8 cellular contexts compared by ENCODE assay signal in genomic region chr3:195989200-195989920, GRCh38.
DNase-seq lines count a peak whose midpoint lies in the region; ATAC-seq, FAIRE-seq and TF ChIP-seq lines count a peak whose summit lies in the region.
"Not testable (repeated sequence)": the region's sequence is repeated elsewhere in the genome, so short reads cannot be mapped to it uniquely, and the experiment has no call there.

No MANE protein-coding gene starts in this region.

- POLR2A ChIA-PET in K562 (lab: Yijun Ruan, JAX), result not testable (repeated sequence)

- H3K27me3 ChIP-seq in K562 (ENCODE audit: control insufficient read depth in 2 of 2, insufficient read depth in 2 of 2, low read length in 2 of 2); left ventricle myocardium inferior (ENCODE audit: low read depth); neural progenitor cell; thoracic aorta (replicated peaks; ENCODE audit: insufficient read depth): not testable (repeated sequence)

- CTCF ChIA-PET in K562 (lab: Yijun Ruan, JAX; ENCODE audit: low intra/inter-chr PET ratio), result not testable (repeated sequence)

- TF ChIP-seq POLR2A in K562 (conservative IDR thresholded peaks at IDR 0.05), result not testable (repeated sequence)

- not testable (repeated sequence) for H3K36me3 ChIP-seq in K562 (ENCODE audit: control insufficient read depth, insufficient read depth, low read length); left ventricle myocardium inferior; neural progenitor cell; thoracic aorta

- H3K27me3 Mint-ChIP-seq in neural progenitor cell (ENCODE audit: insufficient read depth, low read depth), result not testable (repeated sequence)

- H3K9ac ChIP-seq in K562 (ENCODE audit: insufficient read depth in 1 of 2, low read depth in 2 of 2, low read length in 2 of 2) (peak overlapping the region in 1 of 2 experiments; percentile 85; a peak in 2 of 4 replicates), neural progenitor cell (peak overlapping the region; percentile 55)

- not testable (repeated sequence) for H4K20me1 ChIP-seq in K562 (replicated peaks; ENCODE audit: control insufficient read depth, insufficient read depth, low read length); neural progenitor cell (ENCODE audit: low read depth)

- TF ChIP-seq EP300 in K562 (IDR thresholded peaks at IDR 0.05; ENCODE audit: low read length), result not testable (repeated sequence)

- not testable (repeated sequence) for H3K4me1 ChIP-seq in K562 (replicated peaks in 1 of 2; ENCODE audit: control insufficient read depth in 2 of 2, insufficient read depth in 2 of 2, low read length in 2 of 2); neural progenitor cell; thoracic aorta (ENCODE audit: control insufficient read depth in 1 of 2, low read depth in 2 of 2)
- peaks cover 12% of the 10 kb centered on the region for H3K4me1 ChIP-seq in left ventricle myocardium inferior

- DNase-seq in GM12864 (ENCODE audit: low read depth); thoracic aorta (ENCODE audit: low spot score): not testable (repeated sequence)
- peak in 1 of 4 experiments; percentile 35 for DNase-seq in K562 (ENCODE audit: extremely low read depth in 1 of 4, low spot score in 3 of 4)
- peak; percentile 70 for DNase-seq in left ventricle myocardium inferior
- peak; percentile 47 for DNase-seq in neural progenitor cell (ENCODE audit: low spot score)

- not testable (repeated sequence) for H3F3A ChIP-seq in neural progenitor cell (ENCODE audit: low read depth)

- BruUV-seq in K562 (replicated peaks; lab: Mats Ljungman, UMichigan), result TSS peak; percentile 68

- intact Hi-C loops in K562 (cut with micrococcal nuclease); left ventricle myocardium inferior (cut with micrococcal nuclease): not testable (repeated sequence)

- WGBS in K562 (ENCODE audit: insufficient coverage, low coverage, missing lambda C conversion rate), result under 1% methylated on average over 17 of the region's 46 CpGs

- in situ Hi-C loops in K562 (cut with MboI), result not testable (repeated sequence)

- not testable (repeated sequence) for FAIRE-seq in K562 (lab: Jason Lieb, UNC)

- not testable (repeated sequence) for H3K27ac Mint-ChIP-seq in neural progenitor cell

- not testable (repeated sequence) for H3K9me1 ChIP-seq in K562 (ENCODE audit: control insufficient read depth, insufficient read depth, low read length)

- H3K79me2 ChIP-seq in K562 (ENCODE audit: control insufficient read depth, insufficient read depth, low read length) (peaks cover 12% of the 10 kb centered on the region), neural progenitor cell (ENCODE audit: low read depth) (peaks cover 22% of the 10 kb centered on the region)

- not testable (repeated sequence) for H3K4me1 Mint-ChIP-seq in neural progenitor cell

- H3K4me3 Mint-ChIP-seq in neural progenitor cell, result peak overlapping the region; percentile 81

- ATAC-seq in GM21825 (IDR thresholded peaks at IDR 0.05; ENCODE audit: unreplicated experiment), result peak; percentile 47
- ATAC-seq in HG03460 (IDR thresholded peaks at IDR 0.05; ENCODE audit: unreplicated experiment), result peak; percentile 42
- peak; percentile 70 for ATAC-seq in K562
- ATAC-seq in thoracic aorta (ENCODE audit: insufficient number of reproducible peaks, low FRiP score, low read depth), result peak; percentile 65

- H2AFZ ChIP-seq in K562 (ENCODE audit: low read depth, low read length); neural progenitor cell (replicated peaks): not testable (repeated sequence)

- not testable (repeated sequence) for H3K27ac ChIP-seq in K562 (ENCODE audit: extremely low read depth, low read depth, low read length); neural progenitor cell
- H3K27ac ChIP-seq in left ventricle myocardium inferior (replicated peaks) (peak overlapping the region; percentile 92), thoracic aorta (peak overlapping the region in 1 of 2 donors; percentile 85)

- H3K4me2 ChIP-seq in K562 (ENCODE audit: insufficient read depth, low read length), result not testable (repeated sequence)
- peak overlapping the region; percentile 71 for H3K4me2 ChIP-seq in neural progenitor cell

- H3K36me3 Mint-ChIP-seq in neural progenitor cell, result not testable (repeated sequence)

- not testable (repeated sequence) for TF ChIP-seq RAD21 in K562 (CRISPR knock-in tag; conservative IDR thresholded peaks at IDR 0.05 in 1 of 2, IDR thresholded peaks at IDR 0.05 in 1 of 2)

- not testable (repeated sequence) for H3K9me3 Mint-ChIP-seq in neural progenitor cell

- not testable (repeated sequence) for TF ChIP-seq CTCF in GM12864 (IDR thresholded peaks at IDR 0.05; ENCODE audit: low read depth, low read length, missing control alignments); WI38 (IDR thresholded peaks at IDR 0.05; ENCODE audit: low read depth, low read length); K562 (IDR thresholded peaks at IDR 0.05 in 2 of 3, conservative IDR thresholded peaks at IDR 0.05 in 1 of 3; ENCODE audit: insufficient read depth in 2 of 3, low read depth in 1 of 3, low read length in 3 of 3); left ventricle myocardium inferior (IDR thresholded peaks at IDR 0.05; ENCODE audit: borderline replicate concordance); neural progenitor cell (IDR thresholded peaks at IDR 0.05); thoracic aorta (IDR thresholded peaks at IDR 0.05)

- H3K9me3 ChIP-seq in K562 (replicated peaks; ENCODE audit: control insufficient read depth, insufficient read depth, low read depth, low read length); left ventricle myocardium inferior (replicated peaks); neural progenitor cell (ENCODE audit: low read depth); thoracic aorta: not testable (repeated sequence)

- H3K4me3 ChIP-seq in GM12864 (ENCODE audit: low read depth, low read length), result peak overlapping the region; percentile 65
- H3K4me3 ChIP-seq in WI38 (ENCODE audit: low read depth, low read length), result peak overlapping the region; percentile 67
- peak overlapping the region; percentile 89 for H3K4me3 ChIP-seq in K562
- H3K4me3 ChIP-seq in left ventricle myocardium inferior, result peak overlapping the region; percentile 90
- H3K4me3 ChIP-seq in neural progenitor cell, result peak overlapping the region; percentile 72
- H3K4me3 ChIP-seq in thoracic aorta, result peak overlapping the region; percentile 99

TF ChIP-seq in K562, 482 proteins besides CTCF, POLR2A, EP300 and RAD21:
- TF ChIP-seq SAFB (IDR thresholded peaks at IDR 0.05; ENCODE audit: borderline replicate concordance, low read depth, low read length), result peak; percentile 43; the same call in 1 of the 2 replicates
- TF ChIP-seq ZBTB7A (IDR thresholded peaks at IDR 0.05; ENCODE audit: borderline replicate concordance, control insufficient read depth, low read depth, low read length), result peak; percentile 25; the same call in 1 of the 2 replicates
